12 cellular contexts compared by ENCODE assay signal in the genomic region with DNA sequence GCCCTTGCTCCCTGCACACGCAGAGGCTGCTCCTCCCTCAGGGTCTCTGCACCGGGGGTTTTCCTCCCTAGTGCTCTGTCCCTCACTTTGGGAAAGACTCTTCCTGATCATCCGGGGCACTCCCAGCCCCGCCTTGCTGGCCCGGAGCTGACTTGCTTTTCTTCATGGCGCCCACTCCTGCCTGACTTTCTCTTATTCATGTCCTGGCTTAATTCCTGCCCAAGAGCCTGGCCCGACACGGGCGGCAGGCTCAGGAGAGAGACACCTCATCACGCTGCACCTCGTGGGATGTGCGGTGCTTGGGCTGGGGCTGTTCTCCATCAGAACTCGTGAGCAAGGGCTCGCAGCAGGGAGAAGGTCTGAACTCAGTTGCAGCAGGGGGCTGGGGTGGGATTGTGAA. TPM values are rescaled to one million over a fixed set of nuclear protein-coding genes. Genes with fewer than 3 reads are reported as not detected.
DNase-seq lines count a peak whose midpoint lies in the region; ATAC-seq and TF ChIP-seq lines count a peak whose summit lies in the region.
"Had no signal": no experiment of that assay in that cellular context is flagged by ENCODE, and none has a peak within 500 bp of the region (broad histone marks: within the 10 kb centered on the region; RNA-seq: fewer than 3 reads in every experiment).

No MANE protein-coding gene starts in this region.

- no peak for DNase-seq in NT2/D1 (ENCODE audit: low read depth, low spot score)
- DNase-seq in breast epithelium (ENCODE audit: low spot score in 2 of 2) = no peak
- DNase-seq in naive thymus-derived CD4-positive, alpha-beta T cell = no peak
- DNase-seq in foreskin melanocyte = no peak
- no peak for DNase-seq in ureter (ENCODE audit: low spot score)
- no peak for DNase-seq in GF-D8 (lab: John Stamatoyannopoulos, UW)
- DNase-seq in NAMALWA (ENCODE audit: low spot score) = no peak
- DNase-seq: DMS53; effector CD4-positive, alpha-beta T cell had no signal

- POLR2A ChIA-PET in naive thymus-derived CD4-positive, alpha-beta T cell (lab: Charles Lee) = no interaction called here

- no peak for ATAC-seq in naive thymus-derived CD4-positive, alpha-beta T cell

- intact Hi-C loops in breast epithelium (cut with DNase I; ENCODE audit: low total_unique reads) = no loop called here
- intact Hi-C loops in naive thymus-derived CD4-positive, alpha-beta T cell (cut with micrococcal nuclease) = no loop called here

- peaks cover 0 to 30% (median 0%) of the 10 kb centered on the region in 7 donors for H3K4me1 Mint-ChIP-seq in naive thymus-derived CD4-positive, alpha-beta T cell

- H3K27me3 ChIP-seq in BLaER1 treated with 17β-estradiol and CSF1 and Interleukin-3, amounts not matched to agents 10 nM and 100 nM = no peaks in the 10 kb centered on the region
- no peaks in the 10 kb centered on the region for H3K27me3 ChIP-seq in NT2/D1 (ENCODE audit: insufficient read depth, insufficient read length)
- no peaks in the 10 kb centered on the region for H3K27me3 ChIP-seq in breast epithelium
- H3K27me3 ChIP-seq in naive thymus-derived CD4-positive, alpha-beta T cell (ENCODE audit: control insufficient read depth in 2 of 2, insufficient read depth in 2 of 2, low read length in 2 of 2) = no peaks in the 10 kb centered on the region

- peaks cover 29 to 99% (median 91%) of the 10 kb centered on the region in 11 experiments for H3K36me3 ChIP-seq in BLaER1 treated with 17β-estradiol and CSF1 and Interleukin-3, amounts not matched to agents 10 nM and 100 nM
- H3K36me3 ChIP-seq in NT2/D1 (ENCODE audit: insufficient read depth, insufficient read length, low read length) (peaks cover 75% of the 10 kb centered on the region), breast epithelium (no peaks in the 10 kb centered on the region)
- H3K36me3 ChIP-seq in naive thymus-derived CD4-positive, alpha-beta T cell (ENCODE audit: control insufficient read depth in 2 of 3, insufficient read depth in 3 of 3, low read length in 3 of 3) = peaks cover 3 to 72% (median 17%) of the 10 kb centered on the region in 3 experiments

- H3K4me1 ChIP-seq in BLaER1 treated with 17β-estradiol and CSF1 and Interleukin-3, amounts not matched to agents 10 nM and 100 nM = peaks cover 29 to 57% (median 39%) of the 10 kb centered on the region in 10 experiments
- peaks cover 13% of the 10 kb centered on the region for H3K4me1 ChIP-seq in NT2/D1 (ENCODE audit: insufficient read depth, insufficient read length)
- no peaks in the 10 kb centered on the region for H3K4me1 ChIP-seq in breast epithelium
- no peaks in the 10 kb centered on the region for H3K4me1 ChIP-seq in naive thymus-derived CD4-positive, alpha-beta T cell (ENCODE audit: control insufficient read depth in 2 of 2, insufficient read depth in 2 of 2, low read length in 2 of 2)

- H3K36me3 Mint-ChIP-seq in naive thymus-derived CD4-positive, alpha-beta T cell = peaks cover 26 to 66% (median 47%) of the 10 kb centered on the region in 5 donors

- CTCF ChIA-PET in naive thymus-derived CD4-positive, alpha-beta T cell (lab: Charles Lee) = no interaction called here

- peaks cover 0 to 16% (median 7%) of the 10 kb centered on the region in 11 experiments; a peak in 10 of 22 replicates for H3K9me3 ChIP-seq in BLaER1 treated with 17β-estradiol and CSF1 and Interleukin-3, amounts not matched to agents 10 nM and 100 nM (replicated peaks in 1 of 11)
- H3K9me3 ChIP-seq in NT2/D1 (ENCODE audit: insufficient read depth, low read length) (no peaks in the 10 kb centered on the region), breast epithelium (no peaks in the 10 kb centered on the region)
- no peaks in the 10 kb centered on the region for H3K9me3 ChIP-seq in naive thymus-derived CD4-positive, alpha-beta T cell (ENCODE audit: control insufficient read depth in 2 of 3, low read length in 3 of 3)

- H3K27me3 Mint-ChIP-seq in naive thymus-derived CD4-positive, alpha-beta T cell = no peaks in the 10 kb centered on the region
- H3K27me3 Mint-ChIP-seq: type B pancreatic cell had no signal

- H3K4me3 ChIP-seq in BLaER1 treated with 17β-estradiol and CSF1 and Interleukin-3, amounts not matched to agents 10 nM and 100 nM = no peak overlapping the region
- H3K4me3 ChIP-seq in NT2/D1 (ENCODE audit: insufficient read length, low read depth) (no peak overlapping the region), breast epithelium (peak overlapping the region in 1 of 3 donors; percentile 23)
- no peak overlapping the region for H3K4me3 ChIP-seq in naive thymus-derived CD4-positive, alpha-beta T cell (ENCODE audit: low read length)

- TF ChIP-seq CTCF in breast epithelium (IDR thresholded peaks at IDR 0.05) = no peak

- peak overlapping the region in 10 of 11 experiments; percentile 29 to 75 (median 63); a peak in 19 of 22 replicates for H3K27ac ChIP-seq in BLaER1 treated with 17β-estradiol and CSF1 and Interleukin-3, amounts not matched to agents 10 nM and 100 nM
- H3K27ac ChIP-seq in breast epithelium = peak overlapping the region; percentile 54 to 75
- H3K27ac ChIP-seq in naive thymus-derived CD4-positive, alpha-beta T cell (ENCODE audit: low read depth, low read length) = no peak overlapping the region

- H4K20me1 ChIP-seq in BLaER1 treated with 17β-estradiol and CSF1 and Interleukin-3, amounts not matched to agents 10 nM and 100 nM = peaks cover 0 to 4% (median 0%) of the 10 kb centered on the region in 11 experiments; a peak in 1 of 22 replicates

- H3K27ac Mint-ChIP-seq in naive thymus-derived CD4-positive, alpha-beta T cell = peak overlapping the region in 5 of 9 donors; percentile 41 to 90 (median 64)
- H3K27ac Mint-ChIP-seq: type B pancreatic cell had no signal

- H3K9ac ChIP-seq in BLaER1 treated with 17β-estradiol and CSF1 and Interleukin-3, amounts not matched to agents 10 nM and 100 nM = peak overlapping the region; percentile 16 to 67 (median 53); a peak in 18 of 22 replicates
- peak overlapping the region; percentile 4 for H3K9ac ChIP-seq in NT2/D1 (ENCODE audit: insufficient read length, low read depth)

- H3K9me3 Mint-ChIP-seq in naive thymus-derived CD4-positive, alpha-beta T cell = no peaks in the 10 kb centered on the region
- H3K9me3 Mint-ChIP-seq: type B pancreatic cell had no signal

- no peak for TF ChIP-seq POLR2A in breast epithelium (IDR thresholded peaks at IDR 0.05)

- H3K4me3 Mint-ChIP-seq in naive thymus-derived CD4-positive, alpha-beta T cell = peak overlapping the region in 1 of 10 donors; percentile 56
- H3K4me3 Mint-ChIP-seq: type B pancreatic cell had no signal

- H3K4me2 ChIP-seq in BLaER1 treated with 17β-estradiol and CSF1 and Interleukin-3, amounts not matched to agents 10 nM and 100 nM = peak overlapping the region; percentile 52 to 78 (median 69)

RNA-seq across cellular contexts. Expression of a gene that starts 11.8 kb away (rescaled TPM):
- total RNA-seq in breast epithelium (10 to 100 TPM in 1 of 3 donors, 1 to 10 TPM in 2; 2.6 to 10.5 (median 5.1) TPM), ureter (11.5 TPM)
- 10 to 100 TPM in 2 of 5 experiments, 1 to 10 TPM in 3; 3.3 to 21.2 (median 9.1) TPM for total RNA-seq in naive thymus-derived CD4-positive, alpha-beta T cell
- polyA plus RNA-seq in naive thymus-derived CD4-positive, alpha-beta T cell = 1 to 10 TPM; 1.2 to 2.3 TPM
- total RNA-seq: HT-29 had no signal

RNA-seq across cellular contexts. Expression of a gene that starts 47.7 kb away (rescaled TPM):
- 10 to 100 TPM in 2 of 3 donors, 1 to 10 TPM in 1; 6.1 to 31.8 (median 14.1) TPM for total RNA-seq in breast epithelium
- total RNA-seq in naive thymus-derived CD4-positive, alpha-beta T cell = 100 to 1,000 TPM in 4 of 5 experiments, 10 to 100 TPM in 1; 61.0 to 134 (median 122) TPM
- polyA plus RNA-seq in naive thymus-derived CD4-positive, alpha-beta T cell = 10 to 100 TPM; 38.1 to 44.6 TPM
- total RNA-seq in ureter = 25.5 TPM

RNA-seq across cellular contexts. Expression of a gene that starts 48.1 kb away (rescaled TPM):
- total RNA-seq in breast epithelium (1 to 10 TPM; 2.9 to 3.9 (median 2.9) TPM), ureter (5.2 TPM)
- 10 to 100 TPM in 1 of 5 experiments, 1 to 10 TPM in 4; 5.0 to 11.6 (median 7.4) TPM for total RNA-seq in naive thymus-derived CD4-positive, alpha-beta T cell
- 1 to 10 TPM in 1 of 2 donors, under 1 TPM in 1; 0.82 to 1.0 TPM for polyA plus RNA-seq in naive thymus-derived CD4-positive, alpha-beta T cell
